ENCODE assay signal across 8 cellular contexts in genomic region chr16:30893082-30893743, GRCh38. TPM values are rescaled to one million over a fixed set of nuclear protein-coding genes. Genes with fewer than 3 reads are reported as not detected.
A peak's percentile ranks its signal among the peaks of the same experiment; 100 is the strongest.
DNase-seq lines count a peak whose midpoint lies in the region; ATAC-seq, FAIRE-seq and TF ChIP-seq lines count a peak whose summit lies in the region.

No MANE protein-coding gene starts in this region.

- no peak for TF ChIP-seq POLR2A in Peyer's patch (IDR thresholded peaks at IDR 0.05)

- peaks cover 7% of the 10 kb centered on the region; the same call in 1 of the 2 replicates for H4K20me1 ChIP-seq in BLaER1

- H3K27me3 ChIP-seq in BLaER1 (no peaks in the 10 kb centered on the region), Peyer's patch (no peaks in the 10 kb centered on the region)

- H3K4me3 Mint-ChIP-seq in effector memory CD8-positive, alpha-beta T cell: peak overlapping the region; percentile 83 to 88
- H3K4me3 Mint-ChIP-seq in neural crest cell: peak overlapping the region; percentile 89

- FAIRE-seq in frontal cortex (lab: Jason Lieb, UNC): no peak

- H3K4me2 ChIP-seq in BLaER1: peak overlapping the region; percentile 98

- no peaks in the 10 kb centered on the region for H3K27me3 Mint-ChIP-seq in effector memory CD8-positive, alpha-beta T cell
- peaks cover 2% of the 10 kb centered on the region for H3K27me3 Mint-ChIP-seq in neural crest cell (ENCODE audit: low read depth)

- no peaks in the 10 kb centered on the region for H3K9me3 Mint-ChIP-seq in effector memory CD8-positive, alpha-beta T cell
- no peaks in the 10 kb centered on the region for H3K9me3 Mint-ChIP-seq in neural crest cell

- peaks cover 43% of the 10 kb centered on the region for H3K36me3 Mint-ChIP-seq in effector memory CD8-positive, alpha-beta T cell (ENCODE audit: insufficient read depth)
- peaks cover 10% of the 10 kb centered on the region for H3K36me3 Mint-ChIP-seq in neural crest cell (ENCODE audit: low read depth)

- H3K36me3 ChIP-seq in BLaER1 (peaks cover 35% of the 10 kb centered on the region), Peyer's patch (peaks cover 0 to 36% (median 0%) of the 10 kb centered on the region in 3 donors)

- H3K4me3 ChIP-seq in BLaER1 (peak overlapping the region; percentile 79), Peyer's patch (peak overlapping the region; percentile 66 to 93 (median 79))

- peak overlapping the region; percentile 83 for H3K27ac ChIP-seq in BLaER1
- H3K27ac ChIP-seq in Peyer's patch: peak overlapping the region; percentile 81 to 96 (median 86)

- H3K27ac Mint-ChIP-seq in effector memory CD8-positive, alpha-beta T cell: peak overlapping the region; percentile 28 to 90
- peak overlapping the region; percentile 62 for H3K27ac Mint-ChIP-seq in neural crest cell (ENCODE audit: unreplicated experiment)

- H3K4me1 ChIP-seq in BLaER1 (peaks cover 44% of the 10 kb centered on the region), Peyer's patch (peaks cover 5 to 29% (median 13%) of the 10 kb centered on the region in 4 donors)

- DNase-seq in Peyer's patch (peak in 2 of 3 donors; percentile 38 to 59), neural crest cell (ENCODE audit: low read depth, low spot score) (no peak), A172 (ENCODE audit: low spot score) (no peak), SK-N-DZ (ENCODE audit: low spot score) (no peak), frontal cortex (ENCODE audit: low spot score in 2 of 2) (no peak)
- DNase-seq in effector memory CD8-positive, alpha-beta T cell: no peak

- TF ChIP-seq CTCF in Peyer's patch (IDR thresholded peaks at IDR 0.05): no peak
- TF ChIP-seq CTCF in neural crest cell (conservative IDR thresholded peaks at IDR 0.05): no peak

- H3K9ac ChIP-seq in BLaER1: peak overlapping the region; percentile 86

- H3K4me1 Mint-ChIP-seq in effector memory CD8-positive, alpha-beta T cell (ENCODE audit: low read depth in 2 of 2): peaks cover 30 to 36% of the 10 kb centered on the region in 2 donors
- peaks cover 43% of the 10 kb centered on the region for H3K4me1 Mint-ChIP-seq in neural crest cell

- ATAC-seq in GM21423 (IDR thresholded peaks at IDR 0.05; ENCODE audit: unreplicated experiment): peak; percentile 5
- peak; percentile 13 for ATAC-seq in effector memory CD8-positive, alpha-beta T cell (replicated peaks)

- H3K9me3 ChIP-seq in BLaER1: no peaks in the 10 kb centered on the region
- H3K9me3 ChIP-seq in Peyer's patch: no peaks in the 10 kb centered on the region

RNA-seq across cellular contexts. Expression of gene BCL7C, which starts 0.7 kb away (rescaled TPM):
- total RNA-seq in Peyer's patch (10 to 100 TPM; 12.1 to 23.9 (median 17.8) TPM), neural crest cell (35.9 and 38.4 TPM in 2 replicates), frontal cortex (41.6 TPM)
- 57.3 and 60.8 TPM in 2 replicates for total RNA-seq in A172 (2014; rRNA removed; shearing (Covaris generic))
- polyA plus RNA-seq in SK-N-DZ (2014; cell fraction: cytosol; rRNA removed): 21.8 and 27.0 TPM in 2 replicates
- 14.7 and 24.2 TPM in 2 replicates for polyA plus RNA-seq in SK-N-DZ (2014; cell fraction: nucleus; rRNA removed)

RNA-seq across cellular contexts. Expression of gene CTF1, which starts 3.2 kb away (rescaled TPM):
- 1 to 10 TPM in 1 of 4 donors, not detected in 3; 1.2 TPM for total RNA-seq in Peyer's patch
- total RNA-seq in neural crest cell: 1.6 and 2.6 TPM in 2 replicates
- total RNA-seq in A172 (2014; rRNA removed; shearing (Covaris generic)): 1.9 and 2.3 TPM in 2 replicates
- 0.10 and 0.60 TPM in 2 replicates for polyA plus RNA-seq in SK-N-DZ (2014; cell fraction: cytosol; rRNA removed)
- polyA plus RNA-seq in SK-N-DZ (2014; cell fraction: nucleus; rRNA removed): 0.13 TPM in 1 of 2 replicates, not detected in the other
- 0.41 TPM for total RNA-seq in frontal cortex

RNA-seq across cellular contexts. Expression of gene FBXL19, which starts 30.2 kb away (rescaled TPM):
- total RNA-seq in Peyer's patch: 10 to 100 TPM; 25.0 to 51.2 (median 47.9) TPM
- total RNA-seq in neural crest cell: 78.1 and 84.7 TPM in 2 replicates
- 18.7 and 32.5 TPM in 2 replicates for total RNA-seq in A172 (2014; rRNA removed; shearing (Covaris generic))
- 29.6 and 48.9 TPM in 2 replicates for polyA plus RNA-seq in SK-N-DZ (2014; cell fraction: cytosol; rRNA removed)
- polyA plus RNA-seq in SK-N-DZ (2014; cell fraction: nucleus; rRNA removed): 36.6 and 41.0 TPM in 2 replicates
- 66.4 TPM for total RNA-seq in frontal cortex

RNA-seq across cellular contexts. Expression of gene ORAI3, which starts 55.7 kb away (rescaled TPM):
- total RNA-seq in Peyer's patch (10 to 100 TPM; 10.7 to 25.0 (median 20.3) TPM), neural crest cell (7.7 and 8.0 TPM in 2 replicates), frontal cortex (4.1 TPM)
- total RNA-seq in A172 (2014; rRNA removed; shearing (Covaris generic)): 46.4 and 50.8 TPM in 2 replicates
- polyA plus RNA-seq in SK-N-DZ (2014; cell fraction: cytosol; rRNA removed): 5.0 and 6.2 TPM in 2 replicates
- 1.1 and 7.3 TPM in 2 replicates for polyA plus RNA-seq in SK-N-DZ (2014; cell fraction: nucleus; rRNA removed)

Comparison
In these comparisons a context has a peak if more than half of its experiments do, and no peak if none do; other contexts are left out.
1. DNase-seq: peak in Peyer's patch (2 of 3); none in effector memory CD8-positive, alpha-beta T cell (0 of 3), neural crest cell (single experiment), A172 (single experiment), SK-N-DZ (single experiment) and frontal cortex (0 of 2).